In genomic region chr12:128849802-128850201, GRCh38 we compare ENCODE assay signal across 3 cellular contexts. TPM values are rescaled to one million over a fixed set of nuclear protein-coding genes. Genes with fewer than 3 reads are reported as not detected.
"Had no signal": no experiment of that assay in that cellular context is flagged by ENCODE, and none has a peak within 500 bp of the region (broad histone marks: within the 10 kb centered on the region; RNA-seq: fewer than 3 reads in every experiment).

No MANE protein-coding gene starts in this region.

RNA-seq across cellular contexts. Expression of gene GLT1D1, which starts 3.5 kb away (rescaled TPM):
- total RNA-seq: renal cortical epithelial cell, transverse colon had no signal
- polyA plus RNA-seq: naive thymus-derived CD4-positive, alpha-beta T cell had no signal
